Comparison of ENCODE assay signal across 1 cellular context in genomic region chr3:50270422-50270831, GRCh38.
A peak's percentile ranks its signal among the peaks of the same experiment; 100 is the strongest.
TF ChIP-seq lines count a peak whose summit lies in the region.

No MANE protein-coding gene starts in this region.

TF ChIP-seq in HepG2, 621 proteins besides CTCF, POLR2A, EP300 and RAD21 (continued from another document):
- TF ChIP-seq PLSCR1 (CRISPR knock-in tag; IDR thresholded peaks at IDR 0.05; ENCODE audit: borderline replicate concordance) (0 out of 2 replicates have a peak, but pooled peaks have one; percentile 15), ATRX (CRISPR knock-in tag; IDR thresholded peaks at IDR 0.05; ENCODE audit: borderline replicate concordance) (no peak), CREM (IDR thresholded peaks at IDR 0.05) (no peak), CREM (CRISPR knock-in tag; IDR thresholded peaks at IDR 0.05) (no peak), MEIS1 (CRISPR knock-in tag; IDR thresholded peaks at IDR 0.05; ENCODE audit: borderline replicate concordance) (no peak), ZNF296 (CRISPR knock-in tag; conservative IDR thresholded peaks at IDR 0.05) (no peak), ZSCAN29 (CRISPR knock-in tag; conservative IDR thresholded peaks at IDR 0.05) (no peak), NR1H2 (CRISPR knock-in tag; IDR thresholded peaks at IDR 0.05; ENCODE audit: borderline replicate concordance, low read depth) (no peak), ZNF574 (CRISPR knock-in tag; IDR thresholded peaks at IDR 0.05) (0 out of 2 replicates have a peak, but pooled peaks have one; percentile 0), SRSF1 (optimal IDR thresholded peaks at IDR 0.05; ENCODE audit: low read depth, low read length) (peak; percentile 64), IRF2 (CRISPR knock-in tag; IDR thresholded peaks at IDR 0.05) (no peak), NR2F2 (IDR thresholded peaks at IDR 0.05; ENCODE audit: borderline replicate concordance, low read depth) (no peak), ZNF274 (CRISPR knock-in tag; IDR thresholded peaks at IDR 0.05) (no peak), FOSL2 (CRISPR knock-in tag; IDR thresholded peaks at IDR 0.05) (peak; percentile 16; the same call in 1 of the 2 replicates), HOXA5 (CRISPR knock-in tag; IDR thresholded peaks at IDR 0.05) (no peak), HNRNPL (IDR thresholded peaks at IDR 0.05; ENCODE audit: low read depth, low read length) (peak; percentile 92), ZNF782 (CRISPR knock-in tag; IDR thresholded peaks at IDR 0.05; ENCODE audit: borderline replicate concordance) (no peak), DRAP1 (CRISPR knock-in tag; IDR thresholded peaks at IDR 0.05) (no peak), HINFP (CRISPR knock-in tag; IDR thresholded peaks at IDR 0.05; ENCODE audit: low read depth) (no peak), ZNF543 (CRISPR knock-in tag; IDR thresholded peaks at IDR 0.05) (no peak), PATZ1 (CRISPR knock-in tag; IDR thresholded peaks at IDR 0.05) (peak; percentile 45; the same call in 1 of the 2 replicates), ZBTB46 (CRISPR knock-in tag; IDR thresholded peaks at IDR 0.05; ENCODE audit: borderline replicate concordance) (no peak), ZBTB14 (CRISPR knock-in tag; IDR thresholded peaks at IDR 0.05) (no peak), KDM2A (CRISPR knock-in tag; IDR thresholded peaks at IDR 0.05; ENCODE audit: borderline replicate concordance, low read depth) (no peak), TSC22D2 (CRISPR knock-in tag; IDR thresholded peaks at IDR 0.05; ENCODE audit: borderline replicate concordance) (no peak)
